Comparison of ENCODE assay signal across 20 cellular contexts in the genomic region with DNA sequence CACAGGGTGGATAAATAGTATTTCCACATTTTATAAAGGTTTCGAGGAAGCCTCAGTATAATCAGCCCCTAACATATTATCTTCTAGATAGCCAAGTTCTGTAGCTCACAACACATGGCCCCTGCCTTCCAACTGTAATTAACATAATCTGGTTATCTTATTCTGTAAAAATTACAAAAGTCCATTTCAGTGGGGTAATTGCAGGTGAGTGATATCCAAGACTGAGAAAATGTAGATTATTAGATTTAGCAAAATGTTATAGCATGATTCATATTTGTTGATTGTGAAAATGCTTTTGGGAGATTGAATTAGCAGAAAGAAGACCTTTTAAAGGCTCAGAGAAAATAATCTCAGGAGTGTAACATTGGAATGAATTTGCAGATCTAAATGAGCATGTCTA.
"Had no signal": no experiment of that assay in that cellular context is flagged by ENCODE, and none has a peak within 500 bp of the region (broad histone marks: within the 10 kb centered on the region; RNA-seq: fewer than 3 reads in every experiment).

No MANE protein-coding gene starts in this region.

- H3K4me1 ChIP-seq: colonic mucosa, esophagus muscularis mucosa, foreskin keratinocyte, gastroesophageal sphincter, heart left ventricle, left lung, lower lobe of right lung had no signal

- H3K9me3 Mint-ChIP-seq: effector memory CD8-positive, alpha-beta T cell had no signal

- H3K4me3 ChIP-seq: colonic mucosa, esophagus muscularis mucosa, gastroesophageal sphincter, heart left ventricle, hepatocyte, left lung, lower lobe of right lung, mucosa of descending colon had no signal

- H3K4me3 Mint-ChIP-seq: dendritic cell treated with granulocyte-macrophage colony-stimulating factor and Interleukin-4, amounts not matched to agents 40 ng/mL and 50 ng/mL, for 4 days; effector memory CD8-positive, alpha-beta T cell; immature natural killer cell; mesothelial cell of epicardium; naive B cell had no signal

- H3K27me3 Mint-ChIP-seq: dendritic cell treated with granulocyte-macrophage colony-stimulating factor and Interleukin-4, amounts not matched to agents 40 ng/mL and 50 ng/mL, for 4 days; effector memory CD8-positive, alpha-beta T cell; naive B cell had no signal

- H3K79me2 ChIP-seq: hepatocyte had no signal

- H3K27me3 ChIP-seq: colonic mucosa, esophagus muscularis mucosa, foreskin keratinocyte, gastroesophageal sphincter, heart left ventricle, hepatocyte, left lung had no signal

- H3K36me3 ChIP-seq: colonic mucosa, esophagus muscularis mucosa, gastroesophageal sphincter, heart left ventricle, left lung, lower lobe of right lung had no signal

- H3K36me3 Mint-ChIP-seq: immature natural killer cell, mesothelial cell of epicardium had no signal

- H3K4me2 ChIP-seq: hepatocyte had no signal

- H2AFZ ChIP-seq: hepatocyte had no signal

- H3K9me3 ChIP-seq: colonic mucosa, esophagus muscularis mucosa, gastroesophageal sphincter, heart left ventricle, left lung, lower lobe of right lung, mucosa of descending colon had no signal

- H3K27ac ChIP-seq: colonic mucosa, esophagus muscularis mucosa, foreskin keratinocyte, gastroesophageal sphincter, heart left ventricle, hepatocyte, left lung, lower lobe of right lung had no signal

- H3K4me1 Mint-ChIP-seq: immature natural killer cell, naive B cell had no signal

- DNase-seq: colonic mucosa; cortex of kidney; effector CD8-positive, alpha-beta T cell; effector memory CD8-positive, alpha-beta T cell; foreskin keratinocyte; heart left ventricle; hypothalamus; immature natural killer cell; left cardiac atrium; left lung; left ventricle myocardium superior; lower lobe of right lung; mesenchymal stem cell; mucosa of descending colon; naive B cell had no signal

- H3K27ac Mint-ChIP-seq: dendritic cell treated with granulocyte-macrophage colony-stimulating factor and Interleukin-4, amounts not matched to agents 40 ng/mL and 50 ng/mL, for 4 days; effector memory CD8-positive, alpha-beta T cell; mesothelial cell of epicardium; naive B cell had no signal
